ENCODE assay signal across 8 cellular contexts in genomic region chr16:24728891-24729242, GRCh38. TPM values are rescaled to one million over a fixed set of nuclear protein-coding genes. Genes with fewer than 3 reads are reported as not detected.
DNase-seq lines count a peak whose midpoint lies in the region; ATAC-seq and TF ChIP-seq lines count a peak whose summit lies in the region.

No MANE protein-coding gene starts in this region.

- peak overlapping the region; percentile 83 to 99 (median 94) for H3K27ac ChIP-seq in heart left ventricle
- peak overlapping the region; percentile 88 for H3K27ac ChIP-seq in smooth muscle cell (ENCODE audit: low read depth)

- WGBS in heart left ventricle, 4 donors, result 9 to 14% (median 13%) methylated on average over 8 of the region's 8 CpGs
- 16% methylated on average over 8 of the region's 8 CpGs for WGBS in smooth muscle cell (ENCODE audit: low lambda C conversion rate)

- no peaks in the 10 kb centered on the region for H3F3A ChIP-seq in smooth muscle cell (ENCODE audit: low read depth)

- TF ChIP-seq CTCF in heart left ventricle (IDR thresholded peaks at IDR 0.05), result no peak
- no peak for TF ChIP-seq CTCF in WI38 (IDR thresholded peaks at IDR 0.05; ENCODE audit: low read depth, low read length)
- TF ChIP-seq CTCF in glutamatergic neuron (IDR thresholded peaks at IDR 0.05; ENCODE audit: partially characterized antibody, unreplicated experiment), result no peak
- TF ChIP-seq CTCF in smooth muscle cell (IDR thresholded peaks at IDR 0.05; ENCODE audit: borderline replicate concordance, insufficient read depth, poor library complexity, severe bottlenecking), result no peak

- TF ChIP-seq POLR2A in heart left ventricle (IDR thresholded peaks at IDR 0.05), result no peak

- peaks cover 6% of the 10 kb centered on the region for H3K27me3 Mint-ChIP-seq in glutamatergic neuron (ENCODE audit: unreplicated experiment)

- no peaks in the 10 kb centered on the region for H3K9me3 ChIP-seq in heart left ventricle
- no peaks in the 10 kb centered on the region for H3K9me3 ChIP-seq in smooth muscle cell (replicated peaks; ENCODE audit: low read depth)

- H3K4me1 ChIP-seq in heart left ventricle (peaks cover 0 to 37% (median 31%) of the 10 kb centered on the region in 12 donors), smooth muscle cell (ENCODE audit: low read depth) (peaks cover 16% of the 10 kb centered on the region)

- peak overlapping the region; percentile 92 for H2AFZ ChIP-seq in smooth muscle cell (ENCODE audit: low read depth)

- H3K4me3 ChIP-seq in heart left ventricle, result peak overlapping the region; percentile 57 to 94 (median 84)
- H3K4me3 ChIP-seq in WI38 (ENCODE audit: low read depth, low read length), result peak overlapping the region; percentile 88
- peak overlapping the region; percentile 88 for H3K4me3 ChIP-seq in smooth muscle cell

- peaks cover 37% of the 10 kb centered on the region for H4K20me1 ChIP-seq in smooth muscle cell (ENCODE audit: low read depth)

- H3K79me2 ChIP-seq in smooth muscle cell (ENCODE audit: low read depth), result peaks cover 39% of the 10 kb centered on the region

- H3K36me3 ChIP-seq in heart left ventricle, result peaks cover 0 to 17% (median 10%) of the 10 kb centered on the region in 9 donors
- H3K36me3 ChIP-seq in smooth muscle cell (ENCODE audit: low read depth), result no peaks in the 10 kb centered on the region

- H3K4me3 Mint-ChIP-seq in glutamatergic neuron (ENCODE audit: unreplicated experiment), result peak overlapping the region; percentile 88

- H3K27me3 ChIP-seq in heart left ventricle (no peaks in the 10 kb centered on the region), smooth muscle cell (ENCODE audit: low read depth) (no peaks in the 10 kb centered on the region)

- ATAC-seq in heart left ventricle, result no peak
- no peak for ATAC-seq in left ventricle myocardium superior
- no peak for ATAC-seq in GM19351 (IDR thresholded peaks at IDR 0.05; ENCODE audit: unreplicated experiment)
- no peak for ATAC-seq in HG03457 (IDR thresholded peaks at IDR 0.05; ENCODE audit: unreplicated experiment)

- peak overlapping the region; percentile 93 for H3K4me2 ChIP-seq in smooth muscle cell

- no peaks in the 10 kb centered on the region for H3K36me3 Mint-ChIP-seq in glutamatergic neuron (ENCODE audit: unreplicated experiment)

- DNase-seq in heart left ventricle (no peak), left ventricle myocardium superior (no peak), glutamatergic neuron (no peak), smooth muscle cell (lab: John Stamatoyannopoulos, UW; ENCODE audit: unreplicated experiment) (no peak), SKM-1 (lab: John Stamatoyannopoulos, UW; ENCODE audit: unreplicated experiment) (no peak)

- peak overlapping the region; percentile 87 for H3K9ac ChIP-seq in smooth muscle cell (ENCODE audit: low read depth)

- intact Hi-C loops in heart left ventricle (cut with DNase I) (loop anchor here in 2 of 10 donors (5.0 to 10.0 kb wide), 2 partner anchors 184 to 187 kb away; no protein-coding TSS in a partner anchor), left ventricle myocardium superior (cut with micrococcal nuclease) (no loop called here)

- H3K27ac Mint-ChIP-seq in glutamatergic neuron (ENCODE audit: unreplicated experiment), result peak overlapping the region; percentile 65

- peaks cover 15% of the 10 kb centered on the region for H3K4me1 Mint-ChIP-seq in glutamatergic neuron (ENCODE audit: low read depth, unreplicated experiment)

- peaks cover 4% of the 10 kb centered on the region for H3K9me3 Mint-ChIP-seq in glutamatergic neuron (ENCODE audit: unreplicated experiment)

RNA-seq across cellular contexts. Expression of gene TNRC6A, which starts 0.6 kb away (rescaled TPM):
- 10 to 100 TPM; 26.4 to 53.1 (median 37.6) TPM for total RNA-seq in heart left ventricle
- 10 to 100 TPM; 16.0 to 22.9 TPM for polyA plus RNA-seq in heart left ventricle
- total RNA-seq in left ventricle myocardium superior, result 37.0 TPM
- 91.6 TPM for total RNA-seq in glutamatergic neuron (ENCODE audit: unreplicated experiment)
- 30.3 and 35.7 TPM in 2 replicates for total RNA-seq in smooth muscle cell
- 14.6 and 26.0 TPM in 2 replicates for polyA plus RNA-seq in smooth muscle cell
